Comparison of ENCODE assay signal across 8 cellular contexts in the genomic region with DNA sequence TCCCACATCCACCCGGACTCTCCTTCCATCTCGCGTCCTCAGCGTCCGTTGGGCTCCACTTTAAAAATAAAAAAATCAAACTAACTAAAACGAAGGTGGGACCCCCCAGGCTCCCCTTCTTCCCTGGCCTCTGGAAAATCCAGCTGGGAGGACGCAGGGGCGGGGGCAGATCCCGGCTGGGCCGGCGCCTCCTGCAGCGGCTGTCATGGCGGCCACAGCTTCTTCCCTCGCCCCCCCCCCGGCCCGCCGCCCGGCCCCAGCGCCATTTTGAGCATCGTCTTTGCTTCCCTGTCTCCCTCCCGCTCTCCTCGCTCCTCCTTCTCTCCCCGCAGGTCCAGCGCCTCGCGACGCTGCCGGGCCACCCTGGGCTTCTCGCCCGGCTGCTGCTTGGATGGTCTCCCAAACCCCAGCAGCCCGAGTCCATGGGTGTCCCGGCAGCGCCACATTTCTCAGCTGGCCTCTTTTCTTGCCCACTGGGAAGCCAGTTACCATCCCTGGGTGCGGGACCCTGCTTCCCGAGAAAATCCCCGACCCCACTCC. TPM values are rescaled to one million over a fixed set of nuclear protein-coding genes. Genes with fewer than 3 reads are reported as not detected.
A peak's percentile ranks its signal among the peaks of the same experiment; 100 is the strongest.
DNase-seq lines count a peak whose midpoint lies in the region; ATAC-seq, FAIRE-seq and TF ChIP-seq lines count a peak whose summit lies in the region.

No MANE protein-coding gene starts in this region.

- FAIRE-seq in HepG2 (lab: Jason Lieb, UNC) = no peak

- CTCF ChIA-PET in HepG2 (lab: Yijun Ruan, JAX; ENCODE audit: low intra/inter-chr PET ratio, low total read pairs) = no interaction called here

- H3K4me1 ChIP-seq in liver (ENCODE audit: control insufficient read depth in 4 of 4, insufficient read depth in 4 of 4, low read length in 3 of 4) (peaks cover 0 to 9% (median 3%) of the 10 kb centered on the region in 4 donors), HepG2 (ENCODE audit: insufficient read depth, low read length) (no peaks in the 10 kb centered on the region), neuron (ENCODE audit: insufficient read depth, low read length) (no peaks in the 10 kb centered on the region)

- H3K9me3 ChIP-seq in liver (ENCODE audit: control insufficient read depth in 4 of 4, low read length in 3 of 4) = no peaks in the 10 kb centered on the region
- no peaks in the 10 kb centered on the region for H3K9me3 ChIP-seq in HepG2 (ENCODE audit: low read length)
- no peaks in the 10 kb centered on the region for H3K9me3 ChIP-seq in neuron (ENCODE audit: low read length)

- no peaks in the 10 kb centered on the region for H4K20me1 ChIP-seq in HepG2 (ENCODE audit: insufficient read depth, low read length)

- TF ChIP-seq CTCF in liver (IDR thresholded peaks at IDR 0.05; ENCODE audit: low read depth, low read length, missing input control) (no peak), HepG2 (CRISPR knock-in tag; IDR thresholded peaks at IDR 0.05) (no peak), fibroblast of pulmonary artery (IDR thresholded peaks at IDR 0.05; ENCODE audit: low read length, missing control alignments) (no peak)

- BruUV-seq in HepG2 (replicated peaks; lab: Mats Ljungman, UMichigan) = no TSS peak

- no peak for TF ChIP-seq POLR2A in HepG2 (IDR thresholded peaks at IDR 0.05; ENCODE audit: insufficient read depth in 1 of 2, low read depth in 2 of 2, low read length in 2 of 2)

- H3K4me3 ChIP-seq in liver (ENCODE audit: low read depth in 1 of 3, low read length in 3 of 3) = peak overlapping the region in 2 of 3 donors; percentile 8 to 18
- H3K4me3 ChIP-seq in HepG2 (replicated peaks in 1 of 3; ENCODE audit: insufficient read depth in 1 of 3, low read depth in 2 of 3, low read length in 3 of 3) = no peak overlapping the region
- H3K4me3 ChIP-seq in fibroblast of pulmonary artery (replicated peaks; ENCODE audit: low read depth, low read length) = peak overlapping the region; percentile 80
- peak overlapping the region; percentile 28 for H3K4me3 ChIP-seq in neuron (ENCODE audit: low read length)

- peak overlapping the region; percentile 72 to 81 for H3K27ac ChIP-seq in liver (ENCODE audit: low read depth in 1 of 2, low read length in 2 of 2)
- no peak overlapping the region for H3K27ac ChIP-seq in HepG2 (ENCODE audit: extremely low read length, insufficient read depth, low read length)

- no peak overlapping the region for H3K4me2 ChIP-seq in HepG2 (ENCODE audit: low read depth, low read length)

- 15% methylated on average over 34 of the region's 36 CpGs for WGBS in liver
- WGBS in HepG2 (ENCODE audit: low lambda C conversion rate) = 40% methylated on average over 35 of the region's 36 CpGs

- H3K9ac ChIP-seq in liver (ENCODE audit: low read depth in 1 of 2, low read length in 2 of 2) = peak overlapping the region in 1 of 2 donors; percentile 27
- H3K9ac ChIP-seq in HepG2 (ENCODE audit: insufficient read depth, low read depth, low read length) = no peak overlapping the region

- H3K36me3 ChIP-seq in liver (ENCODE audit: control insufficient read depth in 4 of 4, insufficient read depth in 3 of 4, low read depth in 1 of 4, low read length in 3 of 4) (no peaks in the 10 kb centered on the region), HepG2 (replicated peaks in 1 of 2; ENCODE audit: control insufficient read depth in 1 of 2, insufficient read depth in 2 of 2, low read length in 2 of 2) (no peaks in the 10 kb centered on the region), neuron (ENCODE audit: insufficient read depth, low read length) (no peaks in the 10 kb centered on the region)

- TF ChIP-seq EP300 in HepG2 (IDR thresholded peaks at IDR 0.05; ENCODE audit: low read depth in 2 of 2, low read length in 2 of 2) (no peak), HepG2 (CRISPR knock-in tag; IDR thresholded peaks at IDR 0.05; ENCODE audit: borderline replicate concordance) (no peak)

- POLR2A ChIA-PET in HepG2 (lab: Yijun Ruan, JAX) = no interaction called here

- DNase-seq in HepG2 (ENCODE audit: low spot score) (no peak), fibroblast of pulmonary artery (ENCODE audit: low read depth) (peak; percentile 75), HPDE6-E6E7 (ENCODE audit: extremely low spot score) (no peak), NCI-H82 (lab: John Stamatoyannopoulos, UW) (no peak)
- peak; percentile 75 for DNase-seq in activated CD8-positive, alpha-beta memory T cell treated with anti-CD3 and anti-CD28 coated beads, Interleukin-2, amount 50 U/mL, for 48 hours

- H2AFZ ChIP-seq in HepG2 (ENCODE audit: low read length) (no peak overlapping the region), neuron (ENCODE audit: low read depth, low read length) (peak overlapping the region; percentile 58)

- H3K27me3 ChIP-seq in liver (ENCODE audit: control insufficient read depth in 4 of 4, insufficient read depth in 4 of 4, low read length in 3 of 4) = peaks cover 2 to 12% (median 3%) of the 10 kb centered on the region in 4 donors
- peaks cover 8 to 79% of the 10 kb centered on the region in 2 experiments for H3K27me3 ChIP-seq in HepG2 (ENCODE audit: control insufficient read depth in 1 of 2, insufficient read depth in 2 of 2, low read length in 2 of 2)
- H3K27me3 ChIP-seq in neuron (ENCODE audit: insufficient read depth, low read length) = peaks cover 68% of the 10 kb centered on the region

- TF ChIP-seq RAD21 in liver (IDR thresholded peaks at IDR 0.05) (no peak), HepG2 (CRISPR knock-in tag; IDR thresholded peaks at IDR 0.05) (no peak)

- intact Hi-C loops in HepG2 (cut with micrococcal nuclease; ENCODE audit: unreplicated experiment) = no loop called here

- in situ Hi-C loops in HepG2 (cut with HindIII; ENCODE audit: extremely low pct_ligation_motif_present, low pct_unique_long_range_greater_than_20kb) = no loop called here

- H3K79me2 ChIP-seq in HepG2 (ENCODE audit: insufficient read depth, low read length) = no peaks in the 10 kb centered on the region

- ATAC-seq in HepG2 (no peak), HG03095 (IDR thresholded peaks at IDR 0.05; ENCODE audit: unreplicated experiment) (no peak)

RNA-seq across cellular contexts. Expression of gene HOXB2, which starts 3.3 kb away (rescaled TPM):
- total RNA-seq in liver = 1 to 10 TPM in 1 of 2 donors, under 1 TPM in 1; 0.67 to 2.3 TPM
- 1 to 10 TPM; 1.3 to 2.5 TPM for polyA plus RNA-seq in liver
- not detected in 2 replicates for total RNA-seq in HepG2 (2016; rRNA removed; fragmentation: Illumina TruSeq; extraction: Trizol)
- total RNA-seq in HepG2 (2016; cell fraction: cytosol; rRNA removed; fragmentation: Illumina TruSeq; extraction: Trizol; ENCODE audit: low read depth) = not detected in 2 replicates
- not detected in 2 replicates for total RNA-seq in HepG2 (2016; cell fraction: insoluble cytoplasmic fraction; rRNA removed; fragmentation: Illumina TruSeq; extraction: Trizol)
- total RNA-seq in HepG2 (2016; cell fraction: membrane; rRNA removed; fragmentation: Illumina TruSeq; extraction: Trizol) = not detected in 2 replicates
- not detected in 2 replicates for total RNA-seq in HepG2 (2016; cell fraction: nucleus; rRNA removed; fragmentation: Illumina TruSeq; extraction: Trizol)
- not detected in 2 replicates for polyA plus RNA-seq in HepG2 (2011; rRNA removed)
- polyA plus RNA-seq in HepG2 (2011; cell fraction: cytosol; rRNA removed) = not detected in 2 replicates
- polyA plus RNA-seq in HepG2 (2011; cell fraction: nucleus; rRNA removed) = not detected in 2 replicates
- not detected in 2 replicates for polyA plus RNA-seq in HepG2 (2012)
- polyA plus RNA-seq in HepG2 (2016; cell fraction: cytosol; fragmentation: Illumina TruSeq; extraction: Trizol; ENCODE audit: low read depth) = not detected in 2 replicates
- not detected in 2 replicates for polyA plus RNA-seq in HepG2 (2016; cell fraction: insoluble cytoplasmic fraction; fragmentation: Illumina TruSeq; extraction: Trizol; ENCODE audit: low read depth)
- polyA plus RNA-seq in HepG2 (2016; cell fraction: membrane; fragmentation: Illumina TruSeq; extraction: Trizol; ENCODE audit: low read depth) = not detected in 2 replicates
- polyA plus RNA-seq in HepG2 (2016; cell fraction: nucleus; fragmentation: Illumina TruSeq; extraction: Trizol; ENCODE audit: insufficient read depth, low read depth) = not detected in 2 replicates
- 0.28 TPM in 1 of 2 replicates, not detected in the other for polyA minus RNA-seq in HepG2 (2011; rRNA and poly(A)+ RNA removed; ENCODE audit: low replicate concordance)
- not detected in 2 replicates for polyA minus RNA-seq in HepG2 (2011; cell fraction: cytosol; rRNA and poly(A)+ RNA removed)
- polyA minus RNA-seq in HepG2 (2011; cell fraction: nucleus; rRNA and poly(A)+ RNA removed) = not detected in 2 replicates

RNA-seq across cellular contexts. Expression of gene HOXB1, which starts 10.8 kb away (rescaled TPM):
- total RNA-seq in liver (not detected), HepG2 (2016; rRNA removed; fragmentation: Illumina TruSeq; extraction: Trizol) (not detected in 2 replicates)
- polyA plus RNA-seq in liver (not detected), HepG2 (2011; rRNA removed) (not detected in 2 replicates)
- not detected in 2 replicates for total RNA-seq in HepG2 (2016; cell fraction: cytosol; rRNA removed; fragmentation: Illumina TruSeq; extraction: Trizol; ENCODE audit: low read depth)
- total RNA-seq in HepG2 (2016; cell fraction: insoluble cytoplasmic fraction; rRNA removed; fragmentation: Illumina TruSeq; extraction: Trizol) = not detected in 2 replicates
- total RNA-seq in HepG2 (2016; cell fraction: membrane; rRNA removed; fragmentation: Illumina TruSeq; extraction: Trizol) = not detected in 2 replicates
- total RNA-seq in HepG2 (2016; cell fraction: nucleus; rRNA removed; fragmentation: Illumina TruSeq; extraction: Trizol) = not detected in 2 replicates
- not detected in 2 replicates for polyA plus RNA-seq in HepG2 (2011; cell fraction: cytosol; rRNA removed)
- not detected in 2 replicates for polyA plus RNA-seq in HepG2 (2011; cell fraction: nucleus; rRNA removed)
- polyA plus RNA-seq in HepG2 (2012) = not detected in 2 replicates
- polyA plus RNA-seq in HepG2 (2016; cell fraction: cytosol; fragmentation: Illumina TruSeq; extraction: Trizol; ENCODE audit: low read depth) = not detected in 2 replicates
- not detected in 2 replicates for polyA plus RNA-seq in HepG2 (2016; cell fraction: insoluble cytoplasmic fraction; fragmentation: Illumina TruSeq; extraction: Trizol; ENCODE audit: low read depth)
- polyA plus RNA-seq in HepG2 (2016; cell fraction: membrane; fragmentation: Illumina TruSeq; extraction: Trizol; ENCODE audit: low read depth) = not detected in 2 replicates
- polyA plus RNA-seq in HepG2 (2016; cell fraction: nucleus; fragmentation: Illumina TruSeq; extraction: Trizol; ENCODE audit: insufficient read depth, low read depth) = not detected in 2 replicates
- polyA minus RNA-seq in HepG2 (2011; rRNA and poly(A)+ RNA removed; ENCODE audit: low replicate concordance) = not detected in 2 replicates
- polyA minus RNA-seq in HepG2 (2011; cell fraction: cytosol; rRNA and poly(A)+ RNA removed) = not detected in 2 replicates
- not detected in 2 replicates for polyA minus RNA-seq in HepG2 (2011; cell fraction: nucleus; rRNA and poly(A)+ RNA removed)

RNA-seq across cellular contexts. Expression of gene HOXB4, which starts 36.5 kb away (rescaled TPM):
- total RNA-seq in liver = under 1 TPM; 0.65 to 0.75 TPM
- under 1 TPM; 0.19 to 0.35 TPM for polyA plus RNA-seq in liver
- total RNA-seq in HepG2 (2016; rRNA removed; fragmentation: Illumina TruSeq; extraction: Trizol) = not detected in 2 replicates
- not detected in 2 replicates for total RNA-seq in HepG2 (2016; cell fraction: cytosol; rRNA removed; fragmentation: Illumina TruSeq; extraction: Trizol; ENCODE audit: low read depth)
- not detected in 2 replicates for total RNA-seq in HepG2 (2016; cell fraction: insoluble cytoplasmic fraction; rRNA removed; fragmentation: Illumina TruSeq; extraction: Trizol)
- not detected in 2 replicates for total RNA-seq in HepG2 (2016; cell fraction: membrane; rRNA removed; fragmentation: Illumina TruSeq; extraction: Trizol)
- not detected in 2 replicates for total RNA-seq in HepG2 (2016; cell fraction: nucleus; rRNA removed; fragmentation: Illumina TruSeq; extraction: Trizol)
- polyA plus RNA-seq in HepG2 (2011; rRNA removed) = not detected in 2 replicates
- polyA plus RNA-seq in HepG2 (2011; cell fraction: cytosol; rRNA removed) = not detected in 2 replicates
- not detected in 2 replicates for polyA plus RNA-seq in HepG2 (2011; cell fraction: nucleus; rRNA removed)
- polyA plus RNA-seq in HepG2 (2012) = not detected in 2 replicates
- not detected in 2 replicates for polyA plus RNA-seq in HepG2 (2016; cell fraction: cytosol; fragmentation: Illumina TruSeq; extraction: Trizol; ENCODE audit: low read depth)
- polyA plus RNA-seq in HepG2 (2016; cell fraction: insoluble cytoplasmic fraction; fragmentation: Illumina TruSeq; extraction: Trizol; ENCODE audit: low read depth) = not detected in 2 replicates
- polyA plus RNA-seq in HepG2 (2016; cell fraction: membrane; fragmentation: Illumina TruSeq; extraction: Trizol; ENCODE audit: low read depth) = not detected in 2 replicates
- not detected in 2 replicates for polyA plus RNA-seq in HepG2 (2016; cell fraction: nucleus; fragmentation: Illumina TruSeq; extraction: Trizol; ENCODE audit: insufficient read depth, low read depth)
- 0.04 and 0.49 TPM in 2 replicates for polyA minus RNA-seq in HepG2 (2011; rRNA and poly(A)+ RNA removed; ENCODE audit: low replicate concordance)
- polyA minus RNA-seq in HepG2 (2011; cell fraction: cytosol; rRNA and poly(A)+ RNA removed) = not detected in 2 replicates
- polyA minus RNA-seq in HepG2 (2011; cell fraction: nucleus; rRNA and poly(A)+ RNA removed) = not detected in 2 replicates

RNA-seq across cellular contexts. Expression of gene HOXB3, which starts 48.4 kb away (rescaled TPM):
- total RNA-seq in liver (1 to 10 TPM in 1 of 2 donors, under 1 TPM in 1; 0.75 to 2.2 TPM), HepG2 (2016; rRNA removed; fragmentation: Illumina TruSeq; extraction: Trizol) (not detected in 2 replicates)
- polyA plus RNA-seq in liver (1 to 10 TPM; 1.0 to 1.3 TPM), HepG2 (2011; rRNA removed) (not detected in 2 replicates)
- not detected in 2 replicates for total RNA-seq in HepG2 (2016; cell fraction: cytosol; rRNA removed; fragmentation: Illumina TruSeq; extraction: Trizol; ENCODE audit: low read depth)
- total RNA-seq in HepG2 (2016; cell fraction: insoluble cytoplasmic fraction; rRNA removed; fragmentation: Illumina TruSeq; extraction: Trizol) = not detected in 2 replicates
- not detected in 2 replicates for total RNA-seq in HepG2 (2016; cell fraction: membrane; rRNA removed; fragmentation: Illumina TruSeq; extraction: Trizol)
- not detected in 2 replicates for total RNA-seq in HepG2 (2016; cell fraction: nucleus; rRNA removed; fragmentation: Illumina TruSeq; extraction: Trizol)
- polyA plus RNA-seq in HepG2 (2011; cell fraction: cytosol; rRNA removed) = not detected in 2 replicates
- polyA plus RNA-seq in HepG2 (2011; cell fraction: nucleus; rRNA removed) = 0.28 TPM in 1 of 2 replicates, not detected in the other
- polyA plus RNA-seq in HepG2 (2012) = not detected in 2 replicates
- not detected in 2 replicates for polyA plus RNA-seq in HepG2 (2016; cell fraction: cytosol; fragmentation: Illumina TruSeq; extraction: Trizol; ENCODE audit: low read depth)
- not detected in 2 replicates for polyA plus RNA-seq in HepG2 (2016; cell fraction: insoluble cytoplasmic fraction; fragmentation: Illumina TruSeq; extraction: Trizol; ENCODE audit: low read depth)
- polyA plus RNA-seq in HepG2 (2016; cell fraction: membrane; fragmentation: Illumina TruSeq; extraction: Trizol; ENCODE audit: low read depth) = not detected in 2 replicates
- not detected in 2 replicates for polyA plus RNA-seq in HepG2 (2016; cell fraction: nucleus; fragmentation: Illumina TruSeq; extraction: Trizol; ENCODE audit: insufficient read depth, low read depth)
- polyA minus RNA-seq in HepG2 (2011; rRNA and poly(A)+ RNA removed; ENCODE audit: low replicate concordance) = 2.3 TPM in 1 of 2 replicates, not detected in the other
- polyA minus RNA-seq in HepG2 (2011; cell fraction: cytosol; rRNA and poly(A)+ RNA removed) = not detected in 2 replicates
- not detected in 2 replicates for polyA minus RNA-seq in HepG2 (2011; cell fraction: nucleus; rRNA and poly(A)+ RNA removed)

RNA-seq across cellular contexts. Expression of gene HOXB5, which starts 51.9 kb away (rescaled TPM):
- total RNA-seq in liver (under 1 TPM in 1 of 2 donors, not detected in 1; 0.08 TPM), HepG2 (2016; rRNA removed; fragmentation: Illumina TruSeq; extraction: Trizol) (not detected in 2 replicates)
- polyA plus RNA-seq in liver (under 1 TPM; 0.36 to 0.38 TPM), HepG2 (2011; rRNA removed) (not detected in 2 replicates)
- not detected in 2 replicates for total RNA-seq in HepG2 (2016; cell fraction: cytosol; rRNA removed; fragmentation: Illumina TruSeq; extraction: Trizol; ENCODE audit: low read depth)
- total RNA-seq in HepG2 (2016; cell fraction: insoluble cytoplasmic fraction; rRNA removed; fragmentation: Illumina TruSeq; extraction: Trizol) = not detected in 2 replicates
- total RNA-seq in HepG2 (2016; cell fraction: membrane; rRNA removed; fragmentation: Illumina TruSeq; extraction: Trizol) = not detected in 2 replicates
- total RNA-seq in HepG2 (2016; cell fraction: nucleus; rRNA removed; fragmentation: Illumina TruSeq; extraction: Trizol) = not detected in 2 replicates
- polyA plus RNA-seq in HepG2 (2011; cell fraction: cytosol; rRNA removed) = not detected in 2 replicates
- not detected in 2 replicates for polyA plus RNA-seq in HepG2 (2011; cell fraction: nucleus; rRNA removed)
- not detected in 2 replicates for polyA plus RNA-seq in HepG2 (2012)
- polyA plus RNA-seq in HepG2 (2016; cell fraction: cytosol; fragmentation: Illumina TruSeq; extraction: Trizol; ENCODE audit: low read depth) = not detected in 2 replicates
- polyA plus RNA-seq in HepG2 (2016; cell fraction: insoluble cytoplasmic fraction; fragmentation: Illumina TruSeq; extraction: Trizol; ENCODE audit: low read depth) = not detected in 2 replicates
- not detected in 2 replicates for polyA plus RNA-seq in HepG2 (2016; cell fraction: membrane; fragmentation: Illumina TruSeq; extraction: Trizol; ENCODE audit: low read depth)
- polyA plus RNA-seq in HepG2 (2016; cell fraction: nucleus; fragmentation: Illumina TruSeq; extraction: Trizol; ENCODE audit: insufficient read depth, low read depth) = not detected in 2 replicates
- polyA minus RNA-seq in HepG2 (2011; rRNA and poly(A)+ RNA removed; ENCODE audit: low replicate concordance) = 0.49 TPM in 1 of 2 replicates, not detected in the other
- polyA minus RNA-seq in HepG2 (2011; cell fraction: cytosol; rRNA and poly(A)+ RNA removed) = not detected in 2 replicates
- polyA minus RNA-seq in HepG2 (2011; cell fraction: nucleus; rRNA and poly(A)+ RNA removed) = not detected in 2 replicates

Comparison
In these comparisons a context has a peak if more than half of its experiments do, and no peak if none do; other contexts are left out.
1. H3K4me3 ChIP-seq: peak in liver (2 of 3), fibroblast of pulmonary artery (single experiment) and neuron (single experiment); none in HepG2 (0 of 3).
2. DNase-seq: peak in activated CD8-positive, alpha-beta memory T cell treated with anti-CD3 and anti-CD28 coated beads, Interleukin-2, amount 50 U/mL, for 48 hours (single experiment) and fibroblast of pulmonary artery (single experiment); none in HepG2 (single experiment), HPDE6-E6E7 (single experiment) and NCI-H82 (single experiment).